Comparison of ENCODE assay signal across 9 cellular contexts in genomic region chr1:78303620-78304019, GRCh38.
DNase-seq lines count a peak whose midpoint lies in the region; ATAC-seq and TF ChIP-seq lines count a peak whose summit lies in the region.
"Had no signal": no experiment of that assay in that cellular context is flagged by ENCODE, and none has a peak within 500 bp of the region (broad histone marks: within the 10 kb centered on the region; RNA-seq: fewer than 3 reads in every experiment).

No MANE protein-coding gene starts in this region.

- H3K36me3 Mint-ChIP-seq in HFFc6 (ENCODE audit: low read depth): no peaks in the 10 kb centered on the region; the same call in 1 of the 2 replicates

- no peaks in the 10 kb centered on the region for H3K27me3 Mint-ChIP-seq in HFFc6 (ENCODE audit: insufficient read depth)

- H3K9me3 ChIP-seq in body of pancreas: no peaks in the 10 kb centered on the region
- no peaks in the 10 kb centered on the region for H3K9me3 ChIP-seq in right cardiac atrium (ENCODE audit: control insufficient read depth, low read length)
- no peaks in the 10 kb centered on the region for H3K9me3 ChIP-seq in thoracic aorta

- TF ChIP-seq CTCF in HFFc6 (IDR thresholded peaks at IDR 0.05) (no peak), body of pancreas (IDR thresholded peaks at IDR 0.05) (no peak), thoracic aorta (IDR thresholded peaks at IDR 0.05) (no peak)

- peaks cover 26% of the 10 kb centered on the region for H3K4me1 Mint-ChIP-seq in HFFc6 (ENCODE audit: low read depth)

- H3K27me3 ChIP-seq in body of pancreas: no peaks in the 10 kb centered on the region
- H3K27me3 ChIP-seq in right cardiac atrium (ENCODE audit: control insufficient read depth, insufficient read depth): no peaks in the 10 kb centered on the region
- H3K27me3 ChIP-seq in thoracic aorta (replicated peaks; ENCODE audit: insufficient read depth): no peaks in the 10 kb centered on the region

- intact Hi-C loops in body of pancreas (cut with DNase I): no loop called here
- intact Hi-C loops in right cardiac atrium (cut with DNase I): no loop called here

- H3K4me3 ChIP-seq in body of pancreas (no peak overlapping the region), right cardiac atrium (ENCODE audit: low read length) (no peak overlapping the region), thoracic aorta (no peak overlapping the region)

- H3K27ac Mint-ChIP-seq in HFFc6: peak overlapping the region; percentile 74

- peaks cover 8% of the 10 kb centered on the region for H3K4me1 ChIP-seq in body of pancreas
- H3K4me1 ChIP-seq in right cardiac atrium (ENCODE audit: control insufficient read depth, insufficient read depth, low read length): no peaks in the 10 kb centered on the region
- no peaks in the 10 kb centered on the region for H3K4me1 ChIP-seq in thoracic aorta (ENCODE audit: control insufficient read depth in 1 of 2, low read depth in 2 of 2)

- no peak for TF ChIP-seq POLR2A in body of pancreas (IDR thresholded peaks at IDR 0.05)

- 32 to 45% methylated on average over 2 of the region's 2 CpGs for WGBS in body of pancreas, 2 donors
- 29% methylated on average over 2 of the region's 2 CpGs for WGBS in right cardiac atrium

- DNase-seq in HFFc6: peak; percentile 88
- peak; percentile 29 to 69 (median 46) for DNase-seq in body of pancreas
- peak in 2 of 3 donors; percentile 38 to 73 for DNase-seq in right cardiac atrium
- no peak for DNase-seq in thoracic aorta (ENCODE audit: low spot score)
- no peak for DNase-seq in activated CD4-positive, alpha-beta T cell treated with anti-CD3 and anti-CD28 coated beads, Interleukin-2, amount 50 U/mL, for 48 hours
- DNase-seq in GM19240 (ENCODE audit: insufficient read length, low spot score): no peak
- DNase-seq in NOMO-1 treated with dmso at 0.1 percent for 144 hours (lab: John Stamatoyannopoulos, UW; ENCODE audit: unreplicated experiment): no peak
- DNase-seq: occipital lobe had no signal

- H3K27ac ChIP-seq in body of pancreas (peak overlapping the region in 2 of 4 donors; percentile 30 to 59), right cardiac atrium (ENCODE audit: low read length) (no peak overlapping the region), thoracic aorta (no peak overlapping the region)

- peaks cover 4% of the 10 kb centered on the region; the same call in 1 of the 2 replicates for H3K9me3 Mint-ChIP-seq in HFFc6

- ATAC-seq in body of pancreas: peak; percentile 75
- peak; percentile 87 to 92 for ATAC-seq in right cardiac atrium
- peak; percentile 48 for ATAC-seq in thoracic aorta (ENCODE audit: insufficient number of reproducible peaks, low FRiP score, low read depth)
- no peak for ATAC-seq in GM21423 (IDR thresholded peaks at IDR 0.05; ENCODE audit: unreplicated experiment)

- H3K36me3 ChIP-seq in body of pancreas (replicated peaks in 1 of 2; ENCODE audit: insufficient read depth in 1 of 2, low read depth in 2 of 2) (no peaks in the 10 kb centered on the region), thoracic aorta (no peaks in the 10 kb centered on the region)

- 0 out of 2 replicates have a peak overlapping the region, but pooled peaks have one; percentile 0 for H3K4me3 Mint-ChIP-seq in HFFc6

Comparison
In these comparisons a context has a peak if more than half of its experiments do, and no peak if none do; other contexts are left out.
1. DNase-seq: peak in HFFc6 (single experiment), body of pancreas (4 of 4) and right cardiac atrium (2 of 3); none in thoracic aorta (single experiment), activated CD4-positive, alpha-beta T cell treated with anti-CD3 and anti-CD28 coated beads, Interleukin-2, amount 50 U/mL, for 48 hours (0 of 2), GM19240 (single experiment) and NOMO-1 treated with dmso at 0.1 percent for 144 hours (single experiment).